ENCODE assay signal across 1 cellular context in the genomic region with DNA sequence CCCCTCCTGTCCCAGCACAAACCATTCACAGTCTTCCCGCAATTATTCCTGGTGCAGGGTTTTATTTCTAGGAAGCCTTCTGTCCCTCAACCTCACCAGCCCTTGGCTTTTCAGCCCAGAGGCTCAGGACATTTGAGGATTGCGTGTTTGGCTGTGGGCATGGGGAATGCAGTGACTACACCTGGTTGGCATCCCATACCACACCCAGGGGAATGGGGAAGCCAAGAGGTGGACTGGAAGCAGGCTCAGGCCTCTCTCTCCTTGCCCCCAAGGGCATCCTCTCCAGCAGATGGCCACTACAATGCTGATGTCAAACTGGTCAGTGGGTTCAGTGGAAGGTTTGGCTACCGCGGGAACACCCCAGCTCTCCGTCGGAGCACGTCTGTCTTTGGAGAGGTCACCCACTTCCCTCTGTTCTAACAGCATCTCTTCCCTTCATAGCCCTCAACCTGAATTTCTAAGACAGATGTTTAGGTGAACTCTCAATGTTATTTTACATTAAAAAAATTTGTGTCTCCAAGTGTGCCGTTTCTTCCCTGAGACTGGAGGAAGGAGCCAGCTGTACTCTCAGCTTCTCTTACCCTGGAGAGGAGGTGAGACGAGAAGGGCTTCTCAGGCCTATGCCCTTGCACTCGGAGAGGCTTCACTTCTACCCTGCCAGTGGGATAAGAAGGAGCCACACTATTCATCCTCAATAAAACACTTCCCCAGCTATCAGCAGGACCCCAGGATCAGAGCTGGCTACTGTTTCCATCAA.
TF ChIP-seq lines count a peak whose summit lies in the region.

No MANE protein-coding gene starts in this region.

TF ChIP-seq in IMR-90, 13 proteins besides CTCF, POLR2A, EP300 and RAD21 (continued from another document):
- no peak for TF ChIP-seq SMC3 (IDR thresholded peaks at IDR 0.05; ENCODE audit: low read depth, low read length)
- no peak for TF ChIP-seq FOS (IDR thresholded peaks at IDR 0.05; ENCODE audit: low read depth, low read length)
- TF ChIP-seq, protein P1, sequence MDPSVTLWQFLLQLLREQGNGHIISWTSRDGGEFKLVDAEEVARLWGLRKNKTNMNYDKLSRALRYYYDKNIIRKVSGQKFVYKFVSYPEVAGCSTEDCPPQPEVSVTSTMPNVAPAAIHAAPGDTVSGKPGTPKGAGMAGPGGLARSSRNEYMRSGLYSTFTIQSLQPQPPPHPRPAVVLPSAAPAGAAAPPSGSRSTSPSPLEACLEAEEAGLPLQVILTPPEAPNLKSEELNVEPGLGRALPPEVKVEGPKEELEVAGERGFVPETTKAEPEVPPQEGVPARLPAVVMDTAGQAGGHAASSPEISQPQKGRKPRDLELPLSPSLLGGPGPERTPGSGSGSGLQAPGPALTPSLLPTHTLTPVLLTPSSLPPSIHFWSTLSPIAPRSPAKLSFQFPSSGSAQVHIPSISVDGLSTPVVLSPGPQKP (IDR thresholded peaks at IDR 0.05; ENCODE audit: borderline replicate concordance, low read depth, low read length): no peak
- no peak for TF ChIP-seq CHD1 (IDR thresholded peaks at IDR 0.05; ENCODE audit: low read depth, low read length)
- TF ChIP-seq RCOR1 (IDR thresholded peaks at IDR 0.05; ENCODE audit: insufficient replicate concordance, low read length): no peak
- TF ChIP-seq MAFK (IDR thresholded peaks at IDR 0.05; ENCODE audit: low read depth, low read length): no peak
- TF ChIP-seq BHLHE40 (IDR thresholded peaks at IDR 0.05; ENCODE audit: low read depth, low read length): no peak
- TF ChIP-seq, protein P2, sequence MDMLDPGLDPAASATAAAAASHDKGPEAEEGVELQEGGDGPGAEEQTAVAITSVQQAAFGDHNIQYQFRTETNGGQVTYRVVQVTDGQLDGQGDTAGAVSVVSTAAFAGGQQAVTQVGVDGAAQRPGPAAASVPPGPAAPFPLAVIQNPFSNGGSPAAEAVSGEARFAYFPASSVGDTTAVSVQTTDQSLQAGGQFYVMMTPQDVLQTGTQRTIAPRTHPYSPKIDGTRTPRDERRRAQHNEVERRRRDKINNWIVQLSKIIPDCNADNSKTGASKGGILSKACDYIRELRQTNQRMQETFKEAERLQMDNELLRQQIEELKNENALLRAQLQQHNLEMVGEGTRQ (IDR thresholded peaks at IDR 0.05; ENCODE audit: low read depth, low read length): no peak
- TF ChIP-seq CEBPB (IDR thresholded peaks at IDR 0.05; ENCODE audit: low read depth, low read length): no peak
